Comparison of ENCODE assay signal across 12 cellular contexts in the genomic region with DNA sequence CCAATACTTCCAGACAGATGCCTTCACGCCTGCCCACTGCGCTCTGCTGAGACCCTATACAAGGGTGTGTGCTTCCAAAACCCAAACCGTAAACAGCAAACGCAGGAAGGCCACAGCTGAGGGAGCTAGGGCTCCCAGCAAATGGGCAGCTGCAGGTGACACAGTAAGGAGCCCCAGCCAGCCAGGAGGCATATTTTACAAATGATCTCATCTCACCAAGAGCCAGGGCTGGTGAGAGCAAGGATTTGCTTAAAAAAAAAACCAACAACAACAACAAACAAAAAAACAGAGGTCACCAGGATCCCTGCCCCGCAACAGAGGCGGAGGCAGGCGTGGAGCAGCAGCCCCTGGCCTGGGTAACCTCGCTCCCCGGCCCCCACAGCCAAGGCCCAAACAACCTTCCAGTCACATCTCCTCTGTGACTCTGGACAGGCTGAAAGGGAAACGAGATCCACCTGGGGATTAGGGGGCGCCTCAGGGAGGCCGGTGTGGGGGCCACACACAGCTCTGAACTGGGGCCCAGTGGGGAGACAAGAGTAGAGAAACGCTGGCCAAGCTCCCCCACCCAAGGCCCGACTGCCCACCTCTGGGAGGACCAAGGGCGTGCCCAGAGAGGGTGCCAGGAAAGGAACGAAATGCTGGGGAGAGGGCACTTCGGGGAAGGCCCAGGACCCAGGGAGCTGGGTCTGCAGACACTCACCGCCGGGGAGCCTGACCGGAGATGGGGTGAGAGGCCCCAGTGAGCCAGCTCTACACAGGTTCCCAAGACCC. TPM values are rescaled to one million over a fixed set of nuclear protein-coding genes. Genes with fewer than 3 reads are reported as not detected.
DNase-seq lines count a peak whose midpoint lies in the region; ATAC-seq and TF ChIP-seq lines count a peak whose summit lies in the region.
"Had no signal": no experiment of that assay in that cellular context is flagged by ENCODE, and none has a peak within 500 bp of the region (broad histone marks: within the 10 kb centered on the region; RNA-seq: fewer than 3 reads in every experiment).

No MANE protein-coding gene starts in this region.

- H3K4me3 Mint-ChIP-seq in HFFc6, result no peak overlapping the region
- H3K4me3 Mint-ChIP-seq in chondrocyte (ENCODE audit: unreplicated experiment), result peak overlapping the region; percentile 51
- H3K4me3 Mint-ChIP-seq: activated B cell treated with CpG ODN at 0.5 μM for 24 hours; activated naive CD4-positive, alpha-beta T cell treated with anti-CD3 and anti-CD28 coated beads for 36 hours had no signal

- TF ChIP-seq CTCF in HFFc6 (IDR thresholded peaks at IDR 0.05) (no peak), chondrocyte (IDR thresholded peaks at IDR 0.05) (no peak)

- H3K4me1 Mint-ChIP-seq in HFFc6 (ENCODE audit: low read depth) (peaks cover 24% of the 10 kb centered on the region), chondrocyte (ENCODE audit: low read depth) (peaks cover 48% of the 10 kb centered on the region)

- H3K36me3 Mint-ChIP-seq in HFFc6 (ENCODE audit: low read depth) (no peaks in the 10 kb centered on the region), chondrocyte (ENCODE audit: low read depth) (no peaks in the 10 kb centered on the region)

- no peak for ATAC-seq in HG03039 (IDR thresholded peaks at IDR 0.05; ENCODE audit: unreplicated experiment)
- ATAC-seq: left lobe of liver had no signal

- DNase-seq in 8988T (peak; percentile 90), HFFc6 (no peak), chondrocyte (ENCODE audit: low spot score) (no peak), myocyte (ENCODE audit: low read depth) (peak; percentile 63), NCI-H345 (lab: John Stamatoyannopoulos, UW) (no peak), NCI-H1417 treated with DMSO at 0.1 percent for 48 hours (lab: John Stamatoyannopoulos, UW) (no peak), NCI-H526 treated with DMSO at 0.1 percent for 48 hours (lab: John Stamatoyannopoulos, UW) (no peak)
- DNase-seq: activated B cell treated with CpG ODN at 0.5 μM for 24 hours; activated naive CD4-positive, alpha-beta T cell treated with anti-CD3 and anti-CD28 coated beads for 36 hours; MV-4-11 had no signal

- H3K9me3 Mint-ChIP-seq in HFFc6, result no peaks in the 10 kb centered on the region
- no peaks in the 10 kb centered on the region for H3K9me3 Mint-ChIP-seq in chondrocyte (ENCODE audit: low read depth)
- H3K9me3 Mint-ChIP-seq: activated B cell treated with CpG ODN at 0.5 μM for 24 hours; activated naive CD4-positive, alpha-beta T cell treated with anti-CD3 and anti-CD28 coated beads for 36 hours had no signal

- H3K27ac Mint-ChIP-seq in HFFc6 (peak overlapping the region; percentile 50; the same call in 1 of the 2 replicates), chondrocyte (ENCODE audit: unreplicated experiment) (peak overlapping the region; percentile 87)
- H3K27ac Mint-ChIP-seq: activated B cell treated with CpG ODN at 0.5 μM for 24 hours; activated naive CD4-positive, alpha-beta T cell treated with anti-CD3 and anti-CD28 coated beads for 36 hours had no signal

- H3K27me3 Mint-ChIP-seq in HFFc6 (ENCODE audit: insufficient read depth) (no peaks in the 10 kb centered on the region), chondrocyte (ENCODE audit: low read depth) (no peaks in the 10 kb centered on the region)

RNA-seq across cellular contexts. Expression of gene NACC2, which starts 3.3 kb away (rescaled TPM):
- 10 to 100 TPM; 38.2 to 46.7 (median 40.2) TPM for total RNA-seq in HFFc6 (2021; fragmentation: NEBNext Ultra II Directional; extraction: Animal tissue kit (Norgen Biotek cat#: 25700))
- total RNA-seq in chondrocyte, result 42.6 to 52.4 TPM (median 51.0 TPM) in 3 replicates
- total RNA-seq in myocyte, result 22.8 and 31.6 TPM in 2 replicates
- 16.2 TPM for polyA plus RNA-seq in myocyte (2012)

RNA-seq across cellular contexts. Expression of gene TMEM250, which starts 26.9 kb away (rescaled TPM):
- total RNA-seq in HFFc6 (2021; fragmentation: NEBNext Ultra II Directional; extraction: Animal tissue kit (Norgen Biotek cat#: 25700)), result 10 to 100 TPM; 31.6 to 45.4 (median 35.7) TPM
- total RNA-seq in chondrocyte, result 31.9 to 37.3 TPM (median 35.9 TPM) in 3 replicates
- total RNA-seq in myocyte, result 38.9 and 41.5 TPM in 2 replicates
- 38.7 TPM for polyA plus RNA-seq in myocyte (2012)

Comparison
In these comparisons a context has a peak if more than half of its experiments do, and no peak if none do; other contexts are left out.
1. DNase-seq: peak in 8988T (single experiment) and myocyte (single experiment); none in HFFc6 (single experiment), chondrocyte (single experiment), NCI-H345 (single experiment), NCI-H1417 treated with DMSO at 0.1 percent for 48 hours (single experiment) and NCI-H526 treated with DMSO at 0.1 percent for 48 hours (single experiment).